ENCODE assay signal across 30 cellular contexts in the genomic region with DNA sequence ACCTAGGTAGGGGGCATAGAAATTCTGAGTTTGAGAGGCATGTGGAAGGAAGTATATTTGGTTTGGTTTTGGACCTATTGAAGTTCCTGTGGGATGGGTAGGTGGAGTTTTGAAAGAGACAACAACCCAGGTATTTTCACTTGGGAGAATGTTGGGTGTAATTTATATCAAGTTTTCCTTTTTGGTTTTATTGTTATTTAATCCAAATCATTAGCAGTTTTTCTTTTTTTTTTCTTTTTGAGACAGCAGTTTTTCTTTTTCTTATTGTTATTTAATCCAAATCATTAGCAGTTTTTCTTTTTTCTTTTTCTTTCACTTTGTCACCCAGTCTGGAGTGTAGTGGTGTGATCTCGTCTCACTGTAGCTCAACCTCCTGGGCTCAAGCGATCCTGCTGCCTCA. TPM values are rescaled to one million over a fixed set of nuclear protein-coding genes. Genes with fewer than 3 reads are reported as not detected.
DNase-seq lines count a peak whose midpoint lies in the region; ATAC-seq, FAIRE-seq and TF ChIP-seq lines count a peak whose summit lies in the region.
"Had no signal": no experiment of that assay in that cellular context is flagged by ENCODE, and none has a peak within 500 bp of the region (broad histone marks: within the 10 kb centered on the region; RNA-seq: fewer than 3 reads in every experiment).

No MANE protein-coding gene starts in this region.

- peaks cover 56% of the 10 kb centered on the region for H3K4me1 Mint-ChIP-seq in T-helper 2 cell treated with Interferon-gamma antibody and Interleukin-4, amounts not matched to agents 5 μg/mL and 100 μg/mL, for 36 hours (ENCODE audit: low read depth)
- H3K4me1 Mint-ChIP-seq in CD4-positive, CD25-positive, alpha-beta regulatory T cell: peaks cover 19 to 60% (median 44%) of the 10 kb centered on the region in 4 donors
- peaks cover 29% of the 10 kb centered on the region for H3K4me1 Mint-ChIP-seq in T-helper 17 cell

- H3K27ac ChIP-seq in CD4-positive, CD25-positive, alpha-beta regulatory T cell (ENCODE audit: insufficient read depth, low read length, poor library complexity, severe bottlenecking): no peak overlapping the region
- H3K27ac ChIP-seq in neutrophil: peak overlapping the region; percentile 31
- H3K27ac ChIP-seq in kidney (ENCODE audit: low read depth in 2 of 2, low read length in 2 of 2): no peak overlapping the region
- H3K27ac ChIP-seq: adrenal gland, esophagus squamous epithelium, heart left ventricle, suprapubic skin had no signal

- H3K9me3 Mint-ChIP-seq in T-helper 2 cell treated with Interferon-gamma antibody and Interleukin-4, amounts not matched to agents 5 μg/mL and 100 μg/mL, for 36 hours: no peaks in the 10 kb centered on the region
- H3K9me3 Mint-ChIP-seq in CD4-positive, CD25-positive, alpha-beta regulatory T cell: no peaks in the 10 kb centered on the region
- H3K9me3 Mint-ChIP-seq: brain had no signal

- H3K27me3 ChIP-seq in CD4-positive, CD25-positive, alpha-beta regulatory T cell (ENCODE audit: control insufficient read depth, insufficient read depth, low read length): no peaks in the 10 kb centered on the region
- H3K27me3 ChIP-seq in neutrophil: no peaks in the 10 kb centered on the region
- H3K27me3 ChIP-seq: adrenal gland, dorsolateral prefrontal cortex, esophagus squamous epithelium, heart left ventricle, MG63, suprapubic skin had no signal

- TF ChIP-seq CTCF in neutrophil (IDR thresholded peaks at IDR 0.05): no peak
- no peak for TF ChIP-seq CTCF in kidney (IDR thresholded peaks at IDR 0.05; ENCODE audit: borderline replicate concordance, extremely low read depth, insufficient read depth)

- intact Hi-C loops in kidney (cut with DNase I): no loop called here

- no peak overlapping the region for H3K9ac ChIP-seq in kidney (ENCODE audit: low read length in 2 of 2)

- peaks cover 9% of the 10 kb centered on the region for H3K4me1 ChIP-seq in CD4-positive, CD25-positive, alpha-beta regulatory T cell (ENCODE audit: control insufficient read depth, insufficient read depth, low read length, poor library complexity, severe bottlenecking)
- H3K4me1 ChIP-seq in neutrophil (ENCODE audit: control insufficient read depth in 1 of 2, insufficient read depth in 1 of 2, low read depth in 1 of 2, low read length in 1 of 2): peaks cover 24 to 29% of the 10 kb centered on the region in 2 experiments
- peaks cover 0 to 3% of the 10 kb centered on the region in 2 donors for H3K4me1 ChIP-seq in kidney (ENCODE audit: control insufficient read depth in 1 of 2, insufficient read depth in 1 of 2, low read depth in 1 of 2, low read length in 2 of 2)

- peak overlapping the region; percentile 47 for H3K27ac Mint-ChIP-seq in T-helper 2 cell treated with Interferon-gamma antibody and Interleukin-4, amounts not matched to agents 5 μg/mL and 100 μg/mL, for 36 hours
- H3K27ac Mint-ChIP-seq in CD4-positive, CD25-positive, alpha-beta regulatory T cell: peak overlapping the region; percentile 4 to 58 (median 31)
- H3K27ac Mint-ChIP-seq in T-helper 17 cell: peak overlapping the region; percentile 27

- H3K9me3 ChIP-seq in CD4-positive, CD25-positive, alpha-beta regulatory T cell (ENCODE audit: control insufficient read depth in 2 of 2, low read length in 2 of 2): no peaks in the 10 kb centered on the region
- H3K9me3 ChIP-seq in T-helper 17 cell (ENCODE audit: control insufficient read depth, low read length, poor library complexity, severe bottlenecking): no peaks in the 10 kb centered on the region
- H3K9me3 ChIP-seq in neutrophil: no peaks in the 10 kb centered on the region
- no peaks in the 10 kb centered on the region for H3K9me3 ChIP-seq in kidney (ENCODE audit: control insufficient read depth in 1 of 2, low read length in 2 of 2)
- H3K9me3 ChIP-seq: adrenal gland, esophagus squamous epithelium, heart left ventricle, MG63, suprapubic skin had no signal

- H3K27me3 Mint-ChIP-seq in T-helper 2 cell treated with Interferon-gamma antibody and Interleukin-4, amounts not matched to agents 5 μg/mL and 100 μg/mL, for 36 hours (ENCODE audit: low read depth): no peaks in the 10 kb centered on the region
- H3K27me3 Mint-ChIP-seq in CD4-positive, CD25-positive, alpha-beta regulatory T cell: no peaks in the 10 kb centered on the region
- no peaks in the 10 kb centered on the region for H3K27me3 Mint-ChIP-seq in T-helper 17 cell
- H3K27me3 Mint-ChIP-seq: brain had no signal

- no peak for ATAC-seq in CD4-positive, CD25-positive, alpha-beta regulatory T cell (ENCODE audit: low read depth in 2 of 2)
- ATAC-seq in T-helper 17 cell: no peak
- ATAC-seq in GM19467 (IDR thresholded peaks at IDR 0.05; ENCODE audit: unreplicated experiment): no peak
- ATAC-seq: heart left ventricle, PC-3, Right ventricle myocardium inferior had no signal

- H3K4me3 ChIP-seq in CD4-positive, CD25-positive, alpha-beta regulatory T cell (ENCODE audit: low read depth, low read length): no peak overlapping the region
- H3K4me3 ChIP-seq in neutrophil (ENCODE audit: low read depth in 1 of 2, low read length in 1 of 2) (no peak overlapping the region), kidney (ENCODE audit: low read length in 2 of 2) (no peak overlapping the region)
- H3K4me3 ChIP-seq: adrenal gland, dorsolateral prefrontal cortex, esophagus squamous epithelium, heart left ventricle, MG63, suprapubic skin had no signal

- H3K36me3 Mint-ChIP-seq in T-helper 2 cell treated with Interferon-gamma antibody and Interleukin-4, amounts not matched to agents 5 μg/mL and 100 μg/mL, for 36 hours (ENCODE audit: low read depth): peaks cover 28% of the 10 kb centered on the region
- H3K36me3 Mint-ChIP-seq in CD4-positive, CD25-positive, alpha-beta regulatory T cell: peaks cover 9% of the 10 kb centered on the region
- peaks cover 4% of the 10 kb centered on the region for H3K36me3 Mint-ChIP-seq in T-helper 17 cell (ENCODE audit: low read depth)

- no peak for FAIRE-seq in kidney (lab: Jason Lieb, UNC)
- FAIRE-seq: endometrium, H54, HTR-8/SVneo, keratinocyte had no signal

- H3K4me3 Mint-ChIP-seq in T-helper 2 cell treated with Interferon-gamma antibody and Interleukin-4, amounts not matched to agents 5 μg/mL and 100 μg/mL, for 36 hours: peak overlapping the region; percentile 19
- peak overlapping the region in 1 of 4 donors; percentile 59 for H3K4me3 Mint-ChIP-seq in CD4-positive, CD25-positive, alpha-beta regulatory T cell
- no peak overlapping the region for H3K4me3 Mint-ChIP-seq in T-helper 17 cell
- H3K4me3 Mint-ChIP-seq: brain had no signal

- peaks cover 14% of the 10 kb centered on the region for H3K36me3 ChIP-seq in CD4-positive, CD25-positive, alpha-beta regulatory T cell (ENCODE audit: control insufficient read depth, insufficient read depth, low read length)
- H3K36me3 ChIP-seq in neutrophil (peaks cover 20% of the 10 kb centered on the region), kidney (ENCODE audit: control insufficient read depth in 1 of 2, insufficient read depth in 2 of 2, low read length in 2 of 2) (no peaks in the 10 kb centered on the region)
- H3K36me3 ChIP-seq: adrenal gland, MG63 had no signal

- DNase-seq in T-helper 2 cell treated with Interferon-gamma antibody and Interleukin-4, amounts not matched to agents 5 μg/mL and 100 μg/mL, for 36 hours (ENCODE audit: low spot score): no peak
- DNase-seq in T-helper 2 cell (no peak), T-helper 17 cell (no peak), NCI-H446 (lab: John Stamatoyannopoulos, UW) (no peak), kidney (no peak)
- no peak for DNase-seq in CD4-positive, CD25-positive, alpha-beta regulatory T cell
- DNase-seq: 8988T; activated gamma-delta T cell; adrenal gland; dorsolateral prefrontal cortex; esophagus squamous epithelium; foreskin melanocyte; heart left ventricle; KG1; MG63; NCI-H2029; NCI-H524; NK-92 treated with Interleukin-12 subunit alpha and Interleukin-12 subunit beta, amount 100 ng/mL, for 24 hours; nucleus accumbens; PC-3; stimulated activated CD4-positive, alpha-beta T cell treated with anti-CD3 and anti-CD28 coated beads, Interleukin-4, amount 100 ng/mL, for 4 hours had no signal

RNA-seq across cellular contexts. Expression of a gene that starts 30.1 kb away (rescaled TPM):
- 66.5 TPM for total RNA-seq in CD4-positive, CD25-positive, alpha-beta regulatory T cell
- polyA plus RNA-seq in CD4-positive, CD25-positive, alpha-beta regulatory T cell: 10 to 100 TPM; 24.1 to 39.6 (median 34.6) TPM
- total RNA-seq in T-helper 17 cell: 100 to 1,000 TPM in 1 of 2 donors, 10 to 100 TPM in 1; 69.4 to 140 TPM
- 105 TPM for total RNA-seq in kidney
- polyA plus RNA-seq in kidney (ENCODE audit: insufficient read depth, low read depth, low replicate concordance): 62.5 TPM
